Comparison of ENCODE assay signal across 13 cellular contexts in the genomic region with DNA sequence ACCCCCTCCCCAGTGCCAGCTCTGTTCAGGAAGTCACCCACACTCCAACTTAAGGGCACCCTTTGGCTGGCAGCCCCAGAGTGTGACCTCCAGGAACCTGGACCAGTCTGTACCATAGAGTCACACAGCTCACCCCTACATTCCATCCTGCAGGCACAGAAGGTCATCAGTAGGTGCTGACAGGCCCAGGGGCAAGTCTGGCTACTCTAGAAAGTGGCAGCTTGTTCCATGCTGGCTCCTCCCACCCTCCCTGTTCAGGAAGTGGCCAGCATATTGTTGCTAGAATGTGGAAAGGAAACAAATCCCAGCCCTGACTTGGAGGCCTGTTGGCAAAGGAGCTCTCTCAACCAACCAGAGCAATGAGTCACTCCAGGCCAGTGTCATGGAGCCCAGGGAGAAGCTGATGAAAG. TPM values are rescaled to one million over a fixed set of nuclear protein-coding genes. Genes with fewer than 3 reads are reported as not detected.
A peak's percentile ranks its signal among the peaks of the same experiment; 100 is the strongest.
DNase-seq lines count a peak whose midpoint lies in the region; ATAC-seq and TF ChIP-seq lines count a peak whose summit lies in the region.
"Had no signal": no experiment of that assay in that cellular context is flagged by ENCODE, and none has a peak within 500 bp of the region (broad histone marks: within the 10 kb centered on the region; RNA-seq: fewer than 3 reads in every experiment).

No MANE protein-coding gene starts in this region.

- DNase-seq in A673 (ENCODE audit: low spot score) (peak; percentile 15), HK-2 (ENCODE audit: unreplicated experiment) (peak; percentile 58), SW480 (ENCODE audit: low spot score) (peak; percentile 41), foreskin keratinocyte (peak in 1 of 2 donors; percentile 68)
- no peak for DNase-seq in effector CD4-positive, alpha-beta T cell
- no peak for DNase-seq in activated CD8-positive, alpha-beta T cell treated with anti-CD3 and anti-CD28 coated beads, Interleukin-2, amount 10 ng/mL, durations not matched to agents 7 days and 5 days
- no peak for DNase-seq in activated CD4-positive, alpha-beta T cell treated with anti-CD3 and anti-CD28 coated beads, Interleukin-2, amount 50 U/mL, for 4 hours
- DNase-seq in activated effector memory CD4-positive, alpha-beta T cell treated with Interleukin-2 at 50 U/mL for 16 hours, result no peak
- DNase-seq: lower lobe of right lung, Right ventricle myocardium superior had no signal

- peaks cover 1% of the 10 kb centered on the region for H3K36me3 Mint-ChIP-seq in activated CD8-positive, alpha-beta T cell treated with anti-CD3 and anti-CD28 coated beads, Interleukin-2, amount 10 ng/mL, durations not matched to agents 7 days and 5 days (ENCODE audit: low read depth)

- H3K9me3 ChIP-seq in A673 (ENCODE audit: low read depth, low read length, poor library complexity, severe bottlenecking), result no peaks in the 10 kb centered on the region
- H3K9me3 ChIP-seq: BLaER1, lower lobe of right lung had no signal

- peaks cover 24% of the 10 kb centered on the region for H3K4me1 Mint-ChIP-seq in activated CD8-positive, alpha-beta T cell treated with anti-CD3 and anti-CD28 coated beads, Interleukin-2, amount 10 ng/mL, durations not matched to agents 7 days and 5 days (ENCODE audit: low read depth)

- H3K4me3 ChIP-seq in A673 (ENCODE audit: low read depth, low read length, poor library complexity, severe bottlenecking), result no peak overlapping the region
- H3K4me3 ChIP-seq: BLaER1, lower lobe of right lung had no signal

- peaks cover 5% of the 10 kb centered on the region for H3K27me3 Mint-ChIP-seq in activated CD8-positive, alpha-beta T cell treated with anti-CD3 and anti-CD28 coated beads, Interleukin-2, amount 10 ng/mL, durations not matched to agents 7 days and 5 days (ENCODE audit: low read depth)
- H3K27me3 Mint-ChIP-seq: dendritic cell treated with granulocyte-macrophage colony-stimulating factor and Interleukin-4, amounts not matched to agents 40 ng/mL and 50 ng/mL, for 4 days had no signal

- TF ChIP-seq CTCF in A673 (conservative IDR thresholded peaks at IDR 0.05; ENCODE audit: low read depth, low read length) (no peak), foreskin keratinocyte (conservative IDR thresholded peaks at IDR 0.05) (no peak)

- no peaks in the 10 kb centered on the region for H3K9me3 Mint-ChIP-seq in activated CD8-positive, alpha-beta T cell treated with anti-CD3 and anti-CD28 coated beads, Interleukin-2, amount 10 ng/mL, durations not matched to agents 7 days and 5 days (ENCODE audit: insufficient read depth)
- H3K9me3 Mint-ChIP-seq: dendritic cell treated with granulocyte-macrophage colony-stimulating factor and Interleukin-4, amounts not matched to agents 40 ng/mL and 50 ng/mL, for 4 days had no signal

- POLR2A ChIA-PET in A673 (lab: Charles Lee; ENCODE audit: low non-redundant PET), result no interaction called here
- POLR2A ChIA-PET in activated CD8-positive, alpha-beta T cell treated with anti-CD3 and anti-CD28 coated beads, Interleukin-2, amount 10 ng/mL, durations not matched to agents 7 days and 5 days (lab: Charles Lee), result no interaction called here

- H3K4me1 ChIP-seq in A673 (ENCODE audit: insufficient read depth, low read length, poor library complexity, severe bottlenecking) (peaks cover 12% of the 10 kb centered on the region), foreskin keratinocyte (peaks cover 6% of the 10 kb centered on the region)

- CTCF ChIA-PET in A673 (lab: Charles Lee), result no interaction called here
- CTCF ChIA-PET in activated CD8-positive, alpha-beta T cell treated with anti-CD3 and anti-CD28 coated beads, Interleukin-2, amount 10 ng/mL, durations not matched to agents 7 days and 5 days (lab: Charles Lee), result interaction anchor here (0.8 to 1.6 kb wide), 3 partner anchors 10 to 783 kb away, joined by 3 to 4 read pairs (median 3); no protein-coding TSS in a partner anchor

- H3K27me3 ChIP-seq in A673 (replicated peaks; ENCODE audit: insufficient read depth, low read depth, low read length, poor library complexity) (peaks cover 7% of the 10 kb centered on the region), foreskin keratinocyte (no peaks in the 10 kb centered on the region)
- H3K27me3 ChIP-seq: BLaER1 had no signal

- no peak overlapping the region for H3K4me3 Mint-ChIP-seq in activated CD8-positive, alpha-beta T cell treated with anti-CD3 and anti-CD28 coated beads, Interleukin-2, amount 10 ng/mL, durations not matched to agents 7 days and 5 days
- H3K4me3 Mint-ChIP-seq: dendritic cell treated with granulocyte-macrophage colony-stimulating factor and Interleukin-4, amounts not matched to agents 40 ng/mL and 50 ng/mL, for 4 days had no signal

- ATAC-seq in foreskin keratinocyte, result peak; percentile 11
- ATAC-seq in activated CD8-positive, alpha-beta T cell treated with anti-CD3 and anti-CD28 coated beads, Interleukin-2, amount 10 ng/mL, durations not matched to agents 7 days and 5 days, result no peak
- ATAC-seq: lower lobe of right lung had no signal

- intact Hi-C loops in A673 (cut with micrococcal nuclease; ENCODE audit: unreplicated experiment), result no loop called here

- no TSS peak for BruUV-seq in A673 (replicated peaks; lab: Mats Ljungman, UMichigan)

- H3K27ac Mint-ChIP-seq in activated CD8-positive, alpha-beta T cell treated with anti-CD3 and anti-CD28 coated beads, Interleukin-2, amount 10 ng/mL, durations not matched to agents 7 days and 5 days, result no peak overlapping the region
- H3K27ac Mint-ChIP-seq: dendritic cell treated with granulocyte-macrophage colony-stimulating factor and Interleukin-4, amounts not matched to agents 40 ng/mL and 50 ng/mL, for 4 days had no signal

- H3K27ac ChIP-seq in A673 (ENCODE audit: low read depth, low read length, poor library complexity, severe bottlenecking), result no peak overlapping the region
- no peak overlapping the region for H3K27ac ChIP-seq in foreskin keratinocyte
- H3K27ac ChIP-seq: BLaER1, lower lobe of right lung had no signal

- H3K36me3 ChIP-seq in A673 (ENCODE audit: insufficient read depth, low read length, poor library complexity, severe bottlenecking), result no peaks in the 10 kb centered on the region
- H3K36me3 ChIP-seq: BLaER1, lower lobe of right lung had no signal

RNA-seq across cellular contexts. Expression of gene NCOA4, which starts 3.2 kb away (rescaled TPM):
- total RNA-seq in A673 (2021), result 48.0 and 50.6 TPM in 2 replicates
- total RNA-seq in foreskin keratinocyte, result 131 and 135 TPM in 2 replicates
- polyA plus RNA-seq in foreskin keratinocyte, result 44.8 and 51.0 TPM in 2 replicates
- 100 to 1,000 TPM; 119 to 120 TPM for total RNA-seq in activated CD8-positive, alpha-beta T cell treated with anti-CD3 and anti-CD28 coated beads, Interleukin-2, amount 10 ng/mL, durations not matched to agents 7 days and 5 days

RNA-seq across cellular contexts. Expression of gene MSMB, which starts 12.5 kb away (rescaled TPM):
- total RNA-seq in A673 (2021), result not detected in 2 replicates
- total RNA-seq in foreskin keratinocyte, result not detected in 2 replicates
- polyA plus RNA-seq in foreskin keratinocyte, result not detected in 2 replicates
- total RNA-seq in activated CD8-positive, alpha-beta T cell treated with anti-CD3 and anti-CD28 coated beads, Interleukin-2, amount 10 ng/mL, durations not matched to agents 7 days and 5 days, result not detected
- total RNA-seq: Right ventricle myocardium superior, temporal lobe had no signal

Comparison
In these comparisons a context has a peak if more than half of its experiments do, and no peak if none do; other contexts are left out.
1. DNase-seq: peak in A673 (single experiment), HK-2 (single experiment) and SW480 (single experiment); none in effector CD4-positive, alpha-beta T cell (single experiment), activated CD8-positive, alpha-beta T cell treated with anti-CD3 and anti-CD28 coated beads, Interleukin-2, amount 10 ng/mL, durations not matched to agents 7 days and 5 days (single experiment), activated CD4-positive, alpha-beta T cell treated with anti-CD3 and anti-CD28 coated beads, Interleukin-2, amount 50 U/mL, for 4 hours (0 of 2) and activated effector memory CD4-positive, alpha-beta T cell treated with Interleukin-2 at 50 U/mL for 16 hours (single experiment).